Comparison of ENCODE assay signal across 24 cellular contexts in genomic region chr10:97999066-97999908, GRCh38. TPM values are rescaled to one million over a fixed set of nuclear protein-coding genes. Genes with fewer than 3 reads are reported as not detected.
A peak's percentile ranks its signal among the peaks of the same experiment; 100 is the strongest.
DNase-seq lines count a peak whose midpoint lies in the region; ATAC-seq, FAIRE-seq and TF ChIP-seq lines count a peak whose summit lies in the region.
"Had no signal": no experiment of that assay in that cellular context is flagged by ENCODE, and none has a peak within 500 bp of the region (broad histone marks: within the 10 kb centered on the region; RNA-seq: fewer than 3 reads in every experiment).

No MANE protein-coding gene starts in this region.

- H3K9ac ChIP-seq in HepG2 (ENCODE audit: insufficient read depth, low read depth, low read length) = no peak overlapping the region
- H3K9ac ChIP-seq: GM23248 had no signal

- no peak for TF ChIP-seq EP300 in HepG2 (IDR thresholded peaks at IDR 0.05; ENCODE audit: low read depth in 2 of 2, low read length in 2 of 2)
- no peak for TF ChIP-seq EP300 in HepG2 (CRISPR knock-in tag; IDR thresholded peaks at IDR 0.05; ENCODE audit: borderline replicate concordance)

- H3K79me2 ChIP-seq in HepG2 (ENCODE audit: insufficient read depth, low read length) = no peaks in the 10 kb centered on the region

- no peak for TF ChIP-seq RAD21 in HepG2 (CRISPR knock-in tag; IDR thresholded peaks at IDR 0.05)

- TF ChIP-seq POLR2A in HepG2 (IDR thresholded peaks at IDR 0.05; ENCODE audit: insufficient read depth in 1 of 2, low read depth in 2 of 2, low read length in 2 of 2) = no peak

- 7% methylated on average over 3 of the region's 10 CpGs for WGBS in HepG2 (ENCODE audit: low lambda C conversion rate)

- no peaks in the 10 kb centered on the region for H3K36me3 ChIP-seq in HepG2 (replicated peaks in 1 of 2; ENCODE audit: control insufficient read depth in 1 of 2, insufficient read depth in 2 of 2, low read length in 2 of 2)
- no peaks in the 10 kb centered on the region for H3K36me3 ChIP-seq in upper lobe of right lung
- H3K36me3 ChIP-seq: SJSA1 had no signal

- H2AFZ ChIP-seq in HepG2 (ENCODE audit: low read length) = no peak overlapping the region
- H2AFZ ChIP-seq: GM23248 had no signal

- H3K27me3 ChIP-seq in HepG2 (ENCODE audit: control insufficient read depth in 1 of 2, insufficient read depth in 2 of 2, low read length in 2 of 2) (no peaks in the 10 kb centered on the region; a peak in 1 of 5 replicates), upper lobe of right lung (no peaks in the 10 kb centered on the region)
- H3K27me3 ChIP-seq: SJSA1 had no signal

- no peaks in the 10 kb centered on the region for H4K20me1 ChIP-seq in HepG2 (ENCODE audit: insufficient read depth, low read length)

- in situ Hi-C loops in HepG2 (cut with HindIII; ENCODE audit: extremely low pct_ligation_motif_present, low pct_unique_long_range_greater_than_20kb) = no loop called here

- CTCF ChIA-PET in HepG2 (lab: Yijun Ruan, JAX; ENCODE audit: low intra/inter-chr PET ratio, low total read pairs) = no interaction called here

- H3K27ac ChIP-seq in HepG2 (ENCODE audit: extremely low read length, insufficient read depth, low read length) = no peak overlapping the region
- H3K27ac ChIP-seq in upper lobe of right lung = no peak overlapping the region
- H3K27ac ChIP-seq: 22Rv1, GM23248, SJSA1 had no signal

- H3K4me1 ChIP-seq in HepG2 (ENCODE audit: insufficient read depth, low read length) = peaks cover 11% of the 10 kb centered on the region; the same call in 1 of the 2 replicates
- H3K4me1 ChIP-seq in upper lobe of right lung = no peaks in the 10 kb centered on the region
- H3K4me1 ChIP-seq: SJSA1 had no signal

- DNase-seq in DMS53 (lab: John Stamatoyannopoulos, UW) (peak; percentile 21), DMS53 treated with DMSO at 0.1 percent for 48 hours (lab: John Stamatoyannopoulos, UW; ENCODE audit: unreplicated experiment) (no peak), NCI-H226 (peak; percentile 15), HepG2 (ENCODE audit: low spot score) (no peak), upper lobe of right lung (no peak), SW480 (ENCODE audit: low spot score) (no peak)
- no peak for DNase-seq in stimulated activated CD4-positive, alpha-beta T cell treated with anti-CD3 and anti-CD28 coated beads, Interleukin-1b, Interleukin-23, amount 100 ng/mL, for 48 hours
- DNase-seq: C1 segment of cervical spinal cord; CD8-positive, alpha-beta T cell; GM23248; KG1; NCI-H1105 treated with DMSO at 0.1 percent for 48 hours; NCI-H2029 treated with DMSO at 0.1 percent for 48 hours; NCI-H2171; NCI-H446; NCI-H526; OCI-M1 had no signal

- no peak for TF ChIP-seq CTCF in HepG2 (CRISPR knock-in tag; IDR thresholded peaks at IDR 0.05)
- no peak for TF ChIP-seq CTCF in upper lobe of right lung (IDR thresholded peaks at IDR 0.05)

- ATAC-seq in HepG2 = peak; percentile 54
- peak; percentile 10 for ATAC-seq in upper lobe of right lung
- ATAC-seq in HG03571 (IDR thresholded peaks at IDR 0.05; ENCODE audit: unreplicated experiment) = no peak
- ATAC-seq: CD8-positive, alpha-beta T cell; Right ventricle myocardium inferior had no signal

- POLR2A ChIA-PET in HepG2 (lab: Yijun Ruan, JAX) = no interaction called here

- intact Hi-C loops in HepG2 (cut with micrococcal nuclease; ENCODE audit: unreplicated experiment) = no loop called here
- intact Hi-C loops in upper lobe of right lung (cut with DNase I) = no loop called here

- H3K9me3 ChIP-seq in HepG2 (ENCODE audit: low read length) (peaks cover 4% of the 10 kb centered on the region; the same call in 1 of the 2 replicates), upper lobe of right lung (no peaks in the 10 kb centered on the region)
- H3K9me3 ChIP-seq: SJSA1 had no signal

- no TSS peak for BruUV-seq in HepG2 (replicated peaks; lab: Mats Ljungman, UMichigan)

- no peak overlapping the region for H3K4me3 ChIP-seq in HepG2 (replicated peaks in 1 of 3; ENCODE audit: insufficient read depth in 1 of 3, low read depth in 2 of 3, low read length in 3 of 3)
- H3K4me3 ChIP-seq in upper lobe of right lung = no peak overlapping the region
- H3K4me3 ChIP-seq: GM23248, SJSA1 had no signal

- no peak overlapping the region for H3K4me2 ChIP-seq in HepG2 (ENCODE audit: low read depth, low read length)

- FAIRE-seq in HepG2 (lab: Jason Lieb, UNC) = no peak
- FAIRE-seq: G401.6, GM18507, RCC 7860 had no signal

TF ChIP-seq in HepG2, 621 proteins besides CTCF, POLR2A, EP300 and RAD21 (continues in another document):
- TF ChIP-seq KIAA2018 (CRISPR knock-in tag; IDR thresholded peaks at IDR 0.05; ENCODE audit: borderline replicate concordance) (no peak), ZNF543 (CRISPR knock-in tag; IDR thresholded peaks at IDR 0.05) (no peak)

RNA-seq across cellular contexts. Expression of gene CRTAC1, which starts 31.1 kb away (rescaled TPM):
- total RNA-seq in HepG2 (2016; rRNA removed; fragmentation: Illumina TruSeq; extraction: Trizol) (not detected in 2 replicates), upper lobe of right lung (128 TPM)
- total RNA-seq in HepG2 (2016; cell fraction: cytosol; rRNA removed; fragmentation: Illumina TruSeq; extraction: Trizol; ENCODE audit: low read depth) = not detected in 2 replicates
- total RNA-seq in HepG2 (2016; cell fraction: insoluble cytoplasmic fraction; rRNA removed; fragmentation: Illumina TruSeq; extraction: Trizol) = not detected in 2 replicates
- not detected in 2 replicates for total RNA-seq in HepG2 (2016; cell fraction: membrane; rRNA removed; fragmentation: Illumina TruSeq; extraction: Trizol)
- not detected in 2 replicates for total RNA-seq in HepG2 (2016; cell fraction: nucleus; rRNA removed; fragmentation: Illumina TruSeq; extraction: Trizol)
- polyA plus RNA-seq in HepG2 (2011; rRNA removed) = not detected in 2 replicates
- not detected in 2 replicates for polyA plus RNA-seq in HepG2 (2011; cell fraction: cytosol; rRNA removed)
- polyA plus RNA-seq in HepG2 (2011; cell fraction: nucleus; rRNA removed) = 0.09 TPM in 1 of 2 replicates, not detected in the other
- not detected in 2 replicates for polyA plus RNA-seq in HepG2 (2012)
- polyA plus RNA-seq in HepG2 (2016; cell fraction: cytosol; fragmentation: Illumina TruSeq; extraction: Trizol; ENCODE audit: low read depth) = not detected in 2 replicates
- not detected in 2 replicates for polyA plus RNA-seq in HepG2 (2016; cell fraction: insoluble cytoplasmic fraction; fragmentation: Illumina TruSeq; extraction: Trizol; ENCODE audit: low read depth)
- polyA plus RNA-seq in HepG2 (2016; cell fraction: membrane; fragmentation: Illumina TruSeq; extraction: Trizol; ENCODE audit: low read depth) = not detected in 2 replicates
- not detected in 2 replicates for polyA plus RNA-seq in HepG2 (2016; cell fraction: nucleus; fragmentation: Illumina TruSeq; extraction: Trizol; ENCODE audit: insufficient read depth, low read depth)
- polyA minus RNA-seq in HepG2 (2011; rRNA and poly(A)+ RNA removed; ENCODE audit: low replicate concordance) = not detected in 2 replicates
- polyA minus RNA-seq in HepG2 (2011; cell fraction: cytosol; rRNA and poly(A)+ RNA removed) = not detected in 2 replicates
- not detected in 2 replicates for polyA minus RNA-seq in HepG2 (2011; cell fraction: nucleus; rRNA and poly(A)+ RNA removed)
- total RNA-seq: CD8-positive, alpha-beta T cell; GM23248; SJSA1 had no signal
- polyA plus RNA-seq: GM23248 had no signal

Comparison
In these comparisons a context has a peak if more than half of its experiments do, and no peak if none do; other contexts are left out.
1. DNase-seq: peak in DMS53 (single experiment) and NCI-H226 (single experiment); none in DMS53 treated with DMSO at 0.1 percent for 48 hours (single experiment), HepG2 (single experiment), upper lobe of right lung (single experiment), SW480 (single experiment) and stimulated activated CD4-positive, alpha-beta T cell treated with anti-CD3 and anti-CD28 coated beads, Interleukin-1b, Interleukin-23, amount 100 ng/mL, for 48 hours (single experiment).
2. RNA of gene CRTAC1, which starts 31.1 kb away (total RNA-seq): 128 TPM in upper lobe of right lung (single experiment); not detected in HepG2; every median in the first group is over 100 times any median in the second.